In genomic region chr22:23228503-23228902, GRCh38 we compare ENCODE assay signal across 23 cellular contexts. TPM values are rescaled to one million over a fixed set of nuclear protein-coding genes. Genes with fewer than 3 reads are reported as not detected.
DNase-seq lines count a peak whose midpoint lies in the region; ATAC-seq, FAIRE-seq and TF ChIP-seq lines count a peak whose summit lies in the region.
"Had no signal": no experiment of that assay in that cellular context is flagged by ENCODE, and none has a peak within 500 bp of the region (broad histone marks: within the 10 kb centered on the region; RNA-seq: fewer than 3 reads in every experiment).

No MANE protein-coding gene starts in this region.

- H3K36me3 ChIP-seq in mammary epithelial cell (ENCODE audit: insufficient read depth, low read length) = no peaks in the 10 kb centered on the region
- peaks cover 0 to 4% of the 10 kb centered on the region in 2 experiments; a peak in 1 of 3 replicates for H3K36me3 ChIP-seq in HEK293 (ENCODE audit: control insufficient read depth in 2 of 2, insufficient read depth in 1 of 2, low read length in 2 of 2)
- H3K36me3 ChIP-seq in K562 (ENCODE audit: control insufficient read depth, insufficient read depth, low read length) = peaks cover 13% of the 10 kb centered on the region; the same call in 2 of the 3 replicates
- H3K36me3 ChIP-seq in Peyer's patch = no peaks in the 10 kb centered on the region
- H3K36me3 ChIP-seq in aorta (ENCODE audit: control insufficient read depth in 1 of 2, insufficient read depth in 2 of 2, low read length in 1 of 2) = no peaks in the 10 kb centered on the region
- H3K36me3 ChIP-seq: HAP-1 had no signal

- H3K4me2 ChIP-seq in mammary epithelial cell (ENCODE audit: insufficient read depth, low read depth, low read length) = no peak overlapping the region
- H3K4me2 ChIP-seq in K562 (ENCODE audit: insufficient read depth, low read length) = no peak overlapping the region
- H3K4me2 ChIP-seq: KMS-11 had no signal

- H3K4me1 Mint-ChIP-seq in MCF 10A (ENCODE audit: insufficient read depth, unreplicated experiment) = peaks cover 44% of the 10 kb centered on the region

- H3K9me1 ChIP-seq in K562 (ENCODE audit: control insufficient read depth, insufficient read depth, low read length) = peaks cover 24% of the 10 kb centered on the region

- ATAC-seq in K562 = no peak
- ATAC-seq in aorta (ENCODE audit: low FRiP score) = no peak
- no peak for ATAC-seq in HG03521 (IDR thresholded peaks at IDR 0.05; ENCODE audit: unreplicated experiment)

- no peak for TF ChIP-seq POLR2A in K562 (conservative IDR thresholded peaks at IDR 0.05)
- no peak for TF ChIP-seq POLR2A in Peyer's patch (IDR thresholded peaks at IDR 0.05)

- H3K9me3 ChIP-seq in mammary epithelial cell (replicated peaks; ENCODE audit: insufficient read depth, low read length) = no peaks in the 10 kb centered on the region
- H3K9me3 ChIP-seq in HEK293 (ENCODE audit: control insufficient read depth, insufficient read depth, low read depth, low read length) = no peaks in the 10 kb centered on the region
- no peaks in the 10 kb centered on the region for H3K9me3 ChIP-seq in K562 (replicated peaks; ENCODE audit: control insufficient read depth, insufficient read depth, low read depth, low read length)
- H3K9me3 ChIP-seq in Peyer's patch = peaks cover 0 to 8% (median 4%) of the 10 kb centered on the region in 4 donors
- H3K9me3 ChIP-seq in aorta (ENCODE audit: control insufficient read depth, low read length) = no peaks in the 10 kb centered on the region
- H3K9me3 ChIP-seq: HAP-1 had no signal

- H3K27me3 ChIP-seq in mammary epithelial cell (ENCODE audit: insufficient read depth, low read length) (no peaks in the 10 kb centered on the region), K562 (ENCODE audit: control insufficient read depth in 2 of 2, insufficient read depth in 2 of 2, low read length in 2 of 2) (no peaks in the 10 kb centered on the region), Peyer's patch (no peaks in the 10 kb centered on the region), aorta (ENCODE audit: control insufficient read depth in 1 of 2, insufficient read depth in 2 of 2, low read length in 1 of 2) (no peaks in the 10 kb centered on the region)
- H3K27me3 ChIP-seq: SJCRH30 had no signal

- no peak overlapping the region for H3K4me3 ChIP-seq in mammary epithelial cell (replicated peaks in 1 of 3; ENCODE audit: insufficient read depth in 1 of 3, low read depth in 2 of 3, low read length in 3 of 3)
- H3K4me3 ChIP-seq in HEK293 (ENCODE audit: low read depth, low read length) = no peak overlapping the region
- H3K4me3 ChIP-seq in K562 = no peak overlapping the region
- no peak overlapping the region for H3K4me3 ChIP-seq in Peyer's patch
- H3K4me3 ChIP-seq in aorta (ENCODE audit: low read length in 2 of 2) = no peak overlapping the region
- H3K4me3 ChIP-seq: GM23248, HAP-1, SJCRH30 had no signal

- H3K79me2 ChIP-seq in mammary epithelial cell (ENCODE audit: insufficient read depth, low read length) (peaks cover 91% of the 10 kb centered on the region), K562 (ENCODE audit: control insufficient read depth, insufficient read depth, low read length) (peaks cover 96% of the 10 kb centered on the region)

- H3K36me3 Mint-ChIP-seq in MCF 10A (ENCODE audit: insufficient read depth, unreplicated experiment) = no peaks in the 10 kb centered on the region

- intact Hi-C loops in MCF 10A (cut with micrococcal nuclease) = loop anchor here (5.0 kb wide), 1 partner anchor 46 kb away; the partner anchor contains the start of gene BCR
- intact Hi-C loops in mammary epithelial cell (cut with micrococcal nuclease) = loop anchor here (5.0 kb wide), 1 partner anchor 54 kb away; no protein-coding TSS in a partner anchor
- intact Hi-C loops in K562 (cut with micrococcal nuclease) = no loop called here
- intact Hi-C loops in aorta (cut with DNase I) = no loop called here

- H2AFZ ChIP-seq in mammary epithelial cell (ENCODE audit: low read depth, low read length) (no peak overlapping the region), K562 (ENCODE audit: low read depth, low read length) (no peak overlapping the region)
- H2AFZ ChIP-seq: GM23248 had no signal

- dilution Hi-C loops in mammary epithelial cell (cut with HindIII; ENCODE audit: low sequenced_read_pairs) = loop anchor here (5.0 kb wide), 2 partner anchors 41 to 49 kb away; no protein-coding TSS in a partner anchor

- H3K4me3 Mint-ChIP-seq in MCF 10A (ENCODE audit: unreplicated experiment) = no peak overlapping the region
- H3K4me3 Mint-ChIP-seq: CD4-positive, CD25-positive, alpha-beta regulatory T cell had no signal

- CTCF ChIA-PET in MCF 10A (lab: Yijun Ruan, JAX) = interaction anchor here (0.9 to 1.5 kb wide), 4 partner anchors 14 to 53 kb away, joined by 3 to 4 read pairs (median 4); no protein-coding TSS in a partner anchor
- CTCF ChIA-PET in mammary epithelial cell (lab: Charles Lee; ENCODE audit: low non-redundant PET) = interaction anchor here (0.6 kb wide), 1 partner anchor 661 kb away, joined by 3 read pairs; no protein-coding TSS in a partner anchor
- CTCF ChIA-PET in HEK293 (lab: Yijun Ruan, JAX) = interaction anchor here (0.6 to 1.3 kb wide), 3 partner anchors 10 to 70 kb away, joined by 3 read pairs; no protein-coding TSS in a partner anchor
- CTCF ChIA-PET in K562 (lab: Yijun Ruan, JAX; ENCODE audit: low intra/inter-chr PET ratio) = no interaction called here

- in situ Hi-C loops in mammary epithelial cell (cut with MboI; ENCODE audit: low sequenced_read_pairs in 2 of 2) (no loop called here), K562 (cut with MboI) (no loop called here)

- H3K27ac ChIP-seq in mammary epithelial cell (ENCODE audit: insufficient read depth, low read depth, low read length) (no peak overlapping the region), HEK293 (ENCODE audit: extremely low read depth, low read depth, low read length) (no peak overlapping the region), K562 (ENCODE audit: extremely low read depth, low read depth, low read length) (no peak overlapping the region), Peyer's patch (no peak overlapping the region), aorta (ENCODE audit: low read depth in 1 of 2, low read length in 2 of 2) (no peak overlapping the region)
- H3K27ac ChIP-seq: GM23248, KMS-11, SJCRH30 had no signal

- no peak for TF ChIP-seq EP300 in K562 (IDR thresholded peaks at IDR 0.05; ENCODE audit: low read length)

- H4K20me1 ChIP-seq in mammary epithelial cell (ENCODE audit: insufficient read depth, low read length) = no peaks in the 10 kb centered on the region
- H4K20me1 ChIP-seq in K562 (replicated peaks; ENCODE audit: control insufficient read depth, insufficient read depth, low read length) = peaks cover 44% of the 10 kb centered on the region

- H3K4me1 ChIP-seq in mammary epithelial cell (ENCODE audit: insufficient read depth, low read length) (peaks cover 43% of the 10 kb centered on the region), HEK293 (ENCODE audit: control insufficient read depth, insufficient read depth, low read length) (no peaks in the 10 kb centered on the region), K562 (replicated peaks in 1 of 2; ENCODE audit: control insufficient read depth in 2 of 2, insufficient read depth in 2 of 2, low read length in 2 of 2) (peaks cover 26 to 29% of the 10 kb centered on the region in 2 experiments), Peyer's patch (peaks cover 0 to 30% (median 0%) of the 10 kb centered on the region in 4 donors), aorta (ENCODE audit: control insufficient read depth in 1 of 2, insufficient read depth in 2 of 2, low read length in 2 of 2) (peaks cover 0 to 10% of the 10 kb centered on the region in 2 donors)
- H3K4me1 ChIP-seq: HAP-1 had no signal

- no peak for DNase-seq in MCF 10A (ENCODE audit: unreplicated experiment)
- DNase-seq in mammary epithelial cell = no peak
- DNase-seq in K562 (ENCODE audit: extremely low read depth in 1 of 4, low spot score in 3 of 4) = no peak
- DNase-seq in Peyer's patch = no peak
- no peak for DNase-seq in aorta
- DNase-seq: Calu3; CD4-positive, CD25-positive, alpha-beta regulatory T cell; DMS153; GM23248; NCI-H1105; NCI-H146; NCI-H2029 treated with DMSO at 0.1 percent for 48 hours; NCI-H2171 treated with DMSO at 0.1 percent for 48 hours; NCI-H524 treated with DMSO at 0.1 percent for 48 hours; NCI-H82; SJCRH30 had no signal

- no peak for TF ChIP-seq RAD21 in K562 (CRISPR knock-in tag; conservative IDR thresholded peaks at IDR 0.05 in 1 of 2, IDR thresholded peaks at IDR 0.05 in 1 of 2)

- TF ChIP-seq CTCF in MCF 10A (IDR thresholded peaks at IDR 0.05; ENCODE audit: unreplicated experiment) (no peak), mammary epithelial cell (conservative IDR thresholded peaks at IDR 0.05 in 1 of 2, IDR thresholded peaks at IDR 0.05 in 1 of 2; ENCODE audit: extremely low read depth in 1 of 2, insufficient read depth in 1 of 2, low read depth in 1 of 2, low read length in 2 of 2) (no peak), HEK293 (tag by site-specific recombination; IDR thresholded peaks at IDR 0.05) (no peak), K562 (IDR thresholded peaks at IDR 0.05 in 2 of 3, conservative IDR thresholded peaks at IDR 0.05 in 1 of 3; ENCODE audit: insufficient read depth in 2 of 3, low read depth in 1 of 3, low read length in 3 of 3) (no peak), Peyer's patch (IDR thresholded peaks at IDR 0.05) (no peak)

- no peaks in the 10 kb centered on the region for H3K27me3 Mint-ChIP-seq in MCF 10A (ENCODE audit: insufficient read depth, unreplicated experiment)
- H3K27me3 Mint-ChIP-seq: CD4-positive, CD25-positive, alpha-beta regulatory T cell had no signal

- H3K27ac Mint-ChIP-seq in MCF 10A (ENCODE audit: low read depth, unreplicated experiment) = peak overlapping the region; percentile 73

- WGBS in mammary epithelial cell (ENCODE audit: low coverage, missing lambda C conversion rate) = 100% methylated on average over 2 of the region's 2 CpGs
- WGBS in K562 (ENCODE audit: insufficient coverage, low coverage, missing lambda C conversion rate) = 78% methylated on average over 2 of the region's 2 CpGs
- WGBS in aorta, 2 donors = 98 to 99% methylated on average over 2 of the region's 2 CpGs

- BruUV-seq in MCF 10A (replicated peaks; lab: Mats Ljungman, UMichigan) (no TSS peak), mammary epithelial cell (replicated peaks; lab: Mats Ljungman, UMichigan) (no TSS peak), K562 (replicated peaks; lab: Mats Ljungman, UMichigan) (no TSS peak)

- no peak overlapping the region for H3K9ac ChIP-seq in mammary epithelial cell (ENCODE audit: insufficient read depth, low read length)
- H3K9ac ChIP-seq in K562 (ENCODE audit: insufficient read depth in 1 of 2, low read depth in 2 of 2, low read length in 2 of 2) = no peak overlapping the region
- H3K9ac ChIP-seq: GM23248, KMS-11 had no signal

- no peak for FAIRE-seq in K562 (lab: Jason Lieb, UNC)
- FAIRE-seq: GM12891, HTR-8/SVneo, RCC 7860 had no signal

- POLR2A ChIA-PET in MCF 10A (lab: Yijun Ruan, JAX) = interaction anchor here (1.1 to 4.6 kb wide), 4 partner anchors 10 to 46 kb away, joined by 3 to 53 read pairs (median 5); partner anchors contain the start of gene BCR
- POLR2A ChIA-PET in HEK293 (lab: Yijun Ruan, JAX) = interaction anchor here (0.5 kb wide), 1 partner anchor 502 kb away, joined by 6 read pairs; no protein-coding TSS in a partner anchor
- POLR2A ChIA-PET in K562 (lab: Yijun Ruan, JAX) = interaction anchor here (0.7 to 86.5 kb wide), 7 partner anchors 19 to 53 kb away, joined by 4 to 3476 read pairs (median 13); partner anchors contain the start of genes BCR and RAB36

- H3K9me3 Mint-ChIP-seq in MCF 10A (ENCODE audit: unreplicated experiment) = peaks cover 9% of the 10 kb centered on the region

RNA-seq across cellular contexts. Expression of gene BCR, which starts 48.2 kb away (rescaled TPM):
- total RNA-seq in MCF 10A (2022) (62.2 and 77.9 TPM in 2 replicates), mammary epithelial cell (10 to 100 TPM; 67.7 to 69.7 TPM), K562 (2014; rRNA removed) (81.7 and 100 TPM in 2 replicates), K562 (2014; rRNA removed; fragmentation: Illumina TruSeq; extraction: Trizol) (27.5 and 45.6 TPM in 2 replicates), K562 (2015; rRNA removed; fragmentation: Illumina TruSeq; extraction: Trizol) (65.7 and 68.4 TPM in 2 replicates), K562 (2021) (144 and 150 TPM in 2 replicates), Peyer's patch (10 to 100 TPM; 55.8 to 86.9 (median 66.1) TPM), aorta (100 to 1,000 TPM; 113 to 120 TPM)
- polyA plus RNA-seq in mammary epithelial cell (59.1 TPM), K562 (2011; rRNA removed) (20.9 and 36.8 TPM in 2 replicates), K562 (2014; fragmentation: Illumina TruSeq; extraction: Trizol) (45.8 and 60.4 TPM in 2 replicates), K562 (2014; fragmentation: Nextera tagmentation; extraction: Ambion mirVana) (under 1 TPM; 0.41 to 0.70 TPM), K562 (2014; rRNA removed) (34.9 and 36.1 TPM in 2 replicates), aorta (10 to 100 TPM in 1 of 2 donors, 1 to 10 TPM in 1; 5.3 to 30.1 TPM)
- 235 TPM for polyA minus RNA-seq in mammary epithelial cell
- 234 and 446 TPM in 2 replicates for total RNA-seq in K562 (2011; cell fraction: chromatin; rRNA removed; ENCODE audit: low replicate concordance)
- total RNA-seq in K562 (2011; cell fraction: nucleolus; rRNA removed) = 279 and 314 TPM in 2 replicates
- 196 and 222 TPM in 2 replicates for total RNA-seq in K562 (2011; cell fraction: nucleoplasm; rRNA removed)
- 26.4 and 31.1 TPM in 2 replicates for polyA plus RNA-seq in K562 (2011; cell fraction: cytosol; rRNA removed)
- 57.9 and 76.9 TPM in 2 replicates for polyA plus RNA-seq in K562 (2011; cell fraction: nucleus; rRNA removed)
- 73.9 and 75.3 TPM in 2 replicates for polyA plus RNA-seq in K562 (2012)
- polyA minus RNA-seq in K562 (2011; rRNA and poly(A)+ RNA removed) = 113 and 124 TPM in 2 replicates
- polyA minus RNA-seq in K562 (2011; cell fraction: cytosol; rRNA and poly(A)+ RNA removed) = 132 and 181 TPM in 2 replicates
- polyA minus RNA-seq in K562 (2011; cell fraction: nucleus; rRNA and poly(A)+ RNA removed) = 138 and 300 TPM in 2 replicates

Comparison
In these comparisons a context has a peak if more than half of its experiments do, and no peak if none do; other contexts are left out.
1. intact Hi-C loops: an anchor here in MCF 10A (5.0 kb wide) and mammary epithelial cell (5.0 kb wide); none called in K562 and aorta.